8 cellular contexts compared by ENCODE assay signal in the genomic region with DNA sequence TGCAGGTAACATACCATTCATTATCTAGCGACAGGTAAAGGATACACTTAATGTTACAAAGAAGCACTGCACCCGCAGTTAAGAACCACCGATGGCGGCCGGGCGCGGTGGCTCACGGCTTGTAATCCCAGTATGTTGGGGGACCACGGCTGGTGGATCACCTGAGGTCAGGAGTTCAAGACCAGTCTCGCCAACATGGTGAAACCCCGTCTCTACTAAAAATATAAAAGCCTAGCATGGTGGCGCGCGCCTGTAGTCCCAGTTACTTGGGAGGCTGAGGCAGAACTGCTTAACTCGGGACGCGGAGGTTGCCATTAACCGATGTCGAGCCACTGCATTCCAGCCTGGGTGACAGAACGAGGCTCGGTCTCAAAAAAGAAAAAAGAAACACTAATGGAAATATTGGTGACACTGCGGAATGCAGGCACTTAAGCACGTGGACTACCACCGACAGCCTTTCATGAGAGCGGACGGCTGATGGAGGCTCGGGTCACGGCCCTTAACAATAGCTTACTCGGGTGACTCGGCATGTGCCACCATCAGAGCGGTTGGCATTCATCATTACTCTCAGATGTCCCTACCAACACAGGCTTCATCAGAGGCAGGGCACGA. TPM values are rescaled to one million over a fixed set of nuclear protein-coding genes. Genes with fewer than 3 reads are reported as not detected.
A peak's percentile ranks its signal among the peaks of the same experiment; 100 is the strongest.
DNase-seq lines count a peak whose midpoint lies in the region; ATAC-seq and TF ChIP-seq lines count a peak whose summit lies in the region.

No MANE protein-coding gene starts in this region.

- peaks cover 9% of the 10 kb centered on the region for H3K79me1 ChIP-seq in mesendoderm (ENCODE audit: low read length)

- peaks cover 55% of the 10 kb centered on the region for H3K4me1 Mint-ChIP-seq in chondrocyte (ENCODE audit: low read depth)

- no peaks in the 10 kb centered on the region for H3K9me3 Mint-ChIP-seq in chondrocyte (ENCODE audit: low read depth)

- peak overlapping the region; percentile 96 for H3K56ac ChIP-seq in mesendoderm (ENCODE audit: low read length)

- peak overlapping the region; percentile 95 for H3K23ac ChIP-seq in mesendoderm (ENCODE audit: low read length)

- in situ Hi-C loops in transverse colon (cut with MboI; ENCODE audit: low pct_ligation_motif_present in 1 of 4, low pct_unique_long_range_greater_than_20kb in 1 of 4, low sequenced_read_pairs in 3 of 4) = no loop called here

- WGBS in mesendoderm (ENCODE audit: extremely low coverage, insufficient coverage, low lambda C conversion rate) = no CpG with 5 or more reads among the region's 32 CpGs
- WGBS in transverse colon (ENCODE audit: low coverage in 1 of 2), 2 donors = 0 to 4% methylated on average over 9 to 32 of the region's 32 CpGs

- peak overlapping the region; percentile 99 for H3K4me2 ChIP-seq in PC-3 (ENCODE audit: low read length)
- peak overlapping the region; percentile 84 for H3K4me2 ChIP-seq in mesendoderm (ENCODE audit: low read length)

- CTCF ChIA-PET in PC-3 (lab: Charles Lee) = no interaction called here

- H3K9me3 ChIP-seq in PC-3 (ENCODE audit: low read length) (no peaks in the 10 kb centered on the region), transverse colon (no peaks in the 10 kb centered on the region)

- H3K9ac ChIP-seq in PC-3 (ENCODE audit: low read length) (peak overlapping the region; percentile 99), mesendoderm (ENCODE audit: low read length) (peak overlapping the region; percentile 92)

- no peak overlapping the region for H2BK15ac ChIP-seq in mesendoderm (replicated peaks; ENCODE audit: low read depth)

- H3K27me3 Mint-ChIP-seq in chondrocyte (ENCODE audit: low read depth) = no peaks in the 10 kb centered on the region

- no peak overlapping the region for H2BK120ac ChIP-seq in mesendoderm (ENCODE audit: low read depth, low read length)

- peaks cover 44% of the 10 kb centered on the region for H4K20me1 ChIP-seq in PC-3 (ENCODE audit: low read length)

- H3K27ac ChIP-seq in PC-3 (ENCODE audit: low read length) (peak overlapping the region; percentile 67), mesendoderm (ENCODE audit: low read depth, low read length) (peak overlapping the region; percentile 36), transverse colon (peak overlapping the region; percentile 95 to 98 (median 97))

- H3K27ac Mint-ChIP-seq in chondrocyte (ENCODE audit: unreplicated experiment) = peak overlapping the region; percentile 98

- H3K27me3 ChIP-seq in PC-3 (ENCODE audit: low read length) = no peaks in the 10 kb centered on the region
- no peaks in the 10 kb centered on the region for H3K27me3 ChIP-seq in mesendoderm (ENCODE audit: insufficient read depth, low read length, poor library complexity)
- no peaks in the 10 kb centered on the region for H3K27me3 ChIP-seq in transverse colon

- H3K9me2 ChIP-seq in PC-3 (replicated peaks; ENCODE audit: low read length) = no peaks in the 10 kb centered on the region

- H3K36me3 ChIP-seq in PC-3 (ENCODE audit: low read depth, low read length) (peaks cover 51% of the 10 kb centered on the region), mesendoderm (ENCODE audit: control insufficient read depth, insufficient read depth, low read length) (peaks cover 18% of the 10 kb centered on the region), transverse colon (peaks cover 0 to 27% (median 13%) of the 10 kb centered on the region in 4 donors)

- H3F3A ChIP-seq in PC-3 (ENCODE audit: low read length, unreplicated experiment) = peaks cover 35% of the 10 kb centered on the region

- H2AK5ac ChIP-seq in mesendoderm (ENCODE audit: low read length) = no peak overlapping the region

- H3K4me3 ChIP-seq in PC-3 (ENCODE audit: low read length) (peak overlapping the region; percentile 100), mesendoderm (ENCODE audit: low read length) (peak overlapping the region; percentile 81), transverse colon (peak overlapping the region; percentile 55 to 75 (median 64))

- peaks cover 29% of the 10 kb centered on the region for H3K79me2 ChIP-seq in PC-3 (ENCODE audit: low read length)
- H3K79me2 ChIP-seq in mesendoderm (ENCODE audit: control insufficient read depth, insufficient read depth, low read length) = peaks cover 37% of the 10 kb centered on the region

- TF ChIP-seq EP300 in transverse colon (IDR thresholded peaks at IDR 0.05; ENCODE audit: low read depth) = no peak

- peak overlapping the region; percentile 18 for H2BK5ac ChIP-seq in mesendoderm (ENCODE audit: low read length)

- no peak for TF ChIP-seq CTCF in PC-3 (conservative IDR thresholded peaks at IDR 0.05; ENCODE audit: low read depth, low read length)
- TF ChIP-seq CTCF in chondrocyte (IDR thresholded peaks at IDR 0.05) = no peak
- TF ChIP-seq CTCF in transverse colon (IDR thresholded peaks at IDR 0.05) = no peak

- peak; percentile 43 for DNase-seq in GM03348 (ENCODE audit: low spot score)
- DNase-seq in PC-3 = no peak
- DNase-seq in chondrocyte (ENCODE audit: low spot score) = no peak
- no peak for DNase-seq in mesendoderm
- no peak for DNase-seq in transverse colon
- no peak for DNase-seq in NCI-H128 (lab: John Stamatoyannopoulos, UW; ENCODE audit: unreplicated experiment)

- TSS peak; percentile 68 for BruUV-seq in PC-3 (replicated peaks; lab: Mats Ljungman, UMichigan)

- intact Hi-C loops in PC-3 (cut with micrococcal nuclease) = no loop called here
- intact Hi-C loops in transverse colon (cut with DNase I; ENCODE audit: low total_unique reads) = no loop called here

- H3K4me1 ChIP-seq in PC-3 (ENCODE audit: insufficient read depth, low read length) (peaks cover 19% of the 10 kb centered on the region), mesendoderm (ENCODE audit: control insufficient read depth, low read depth, low read length) (no peaks in the 10 kb centered on the region), transverse colon (peaks cover 10 to 52% (median 34%) of the 10 kb centered on the region in 4 donors)

- H2AFZ ChIP-seq in PC-3 (ENCODE audit: low read length) = no peak overlapping the region

- H4K5ac ChIP-seq in mesendoderm (ENCODE audit: low read length) = no peak overlapping the region

- ATAC-seq in PC-3 (no peak), HG02798 (IDR thresholded peaks at IDR 0.05; ENCODE audit: poor library complexity, unreplicated experiment) (no peak), HG03520 (IDR thresholded peaks at IDR 0.05; ENCODE audit: unreplicated experiment) (no peak)

- no peak overlapping the region for H4K8ac ChIP-seq in mesendoderm (ENCODE audit: low read depth, low read length)

- POLR2A ChIA-PET in PC-3 (lab: Charles Lee; ENCODE audit: unreplicated experiment) = no interaction called here

- peak overlapping the region; percentile 91 for H3K4me3 Mint-ChIP-seq in chondrocyte (ENCODE audit: unreplicated experiment)

- peaks cover 38% of the 10 kb centered on the region for H3K36me3 Mint-ChIP-seq in chondrocyte (ENCODE audit: low read depth)

- peak overlapping the region; percentile 22 for H3K4ac ChIP-seq in mesendoderm (ENCODE audit: low read depth, low read length)

- TF ChIP-seq POLR2A in transverse colon (IDR thresholded peaks at IDR 0.05) = no peak

- H3K18ac ChIP-seq in mesendoderm (ENCODE audit: low read length) = peak overlapping the region; percentile 35

RNA-seq across cellular contexts. Expression of a gene that starts 0.5 kb away (rescaled TPM):
- total RNA-seq in PC-3 (2014; rRNA removed) (99.2 and 112 TPM in 2 replicates), chondrocyte (190 to 340 TPM (median 307 TPM) in 3 replicates), transverse colon (100 to 1,000 TPM in 3 of 4 donors, 10 to 100 TPM in 1; 82.7 to 435 (median 193) TPM)
- polyA plus RNA-seq in mesendoderm (2013, experiment 1 of 2) = 441 TPM
- polyA plus RNA-seq in mesendoderm (2013, experiment 2 of 2) = 415 TPM

RNA-seq across cellular contexts. Expression of a gene that starts 0.9 kb away (rescaled TPM):
- total RNA-seq in PC-3 (2014; rRNA removed) (0.58 and 1.5 TPM in 2 replicates), chondrocyte (11.0 to 13.8 TPM (median 13.7 TPM) in 3 replicates), transverse colon (1 to 10 TPM; 4.6 to 8.3 (median 6.9) TPM)
- 2.7 TPM for polyA plus RNA-seq in mesendoderm (2013, experiment 1 of 2)
- polyA plus RNA-seq in mesendoderm (2013, experiment 2 of 2) = 2.7 TPM

RNA-seq across cellular contexts. Expression of a gene that starts 42.6 kb away (rescaled TPM):
- 92.8 and 108 TPM in 2 replicates for total RNA-seq in PC-3 (2014; rRNA removed)
- 8.2 to 10.9 TPM (median 9.6 TPM) in 3 replicates for total RNA-seq in chondrocyte
- 10.6 TPM for polyA plus RNA-seq in mesendoderm (2013, experiment 1 of 2)
- polyA plus RNA-seq in mesendoderm (2013, experiment 2 of 2) = 10.4 TPM
- 1 to 10 TPM in 3 of 4 donors, not detected in 1; 4.3 to 6.7 (median 4.9) TPM for total RNA-seq in transverse colon

RNA-seq across cellular contexts. Expression of a gene that starts 42.8 kb away (rescaled TPM):
- total RNA-seq in PC-3 (2014; rRNA removed) = 71.8 and 77.3 TPM in 2 replicates
- total RNA-seq in chondrocyte = 9.5 to 12.7 TPM (median 9.5 TPM) in 3 replicates
- 31.1 TPM for polyA plus RNA-seq in mesendoderm (2013, experiment 1 of 2)
- 29.8 TPM for polyA plus RNA-seq in mesendoderm (2013, experiment 2 of 2)
- 10 to 100 TPM; 12.0 to 19.7 (median 16.6) TPM for total RNA-seq in transverse colon

RNA-seq across cellular contexts. Expression of a gene that starts 49.9 kb away (rescaled TPM):
- total RNA-seq in PC-3 (2014; rRNA removed) (not detected in 2 replicates), chondrocyte (0.22 to 0.51 TPM in 2 of 3 replicates, not detected in the other), transverse colon (1 to 10 TPM in 1 of 4 donors, not detected in 3; 1.1 TPM)
- not detected for polyA plus RNA-seq in mesendoderm (2013, experiment 1 of 2)
- not detected for polyA plus RNA-seq in mesendoderm (2013, experiment 2 of 2)

Comparison
In these comparisons a context has a peak if more than half of its experiments do, and no peak if none do; other contexts are left out.
1. H3K27ac ChIP-seq: peak in every context shown above with its lines; median percentile 97 in transverse colon; 67 in PC-3; 36 in mesendoderm.